Comparison of ENCODE assay signal across 11 cellular contexts in genomic region chr4:95348418-95348817, GRCh38.
"Had no signal": no experiment of that assay in that cellular context is flagged by ENCODE, and none has a peak within 500 bp of the region (broad histone marks: within the 10 kb centered on the region; RNA-seq: fewer than 3 reads in every experiment).

No MANE protein-coding gene starts in this region.

- FAIRE-seq: H1, H54 had no signal

- H3K4me3 ChIP-seq: GM23248, GM23338, HAP-1 had no signal

- H2AFZ ChIP-seq: GM23248, GM23338 had no signal

- H3K27ac Mint-ChIP-seq: GM23338, H9, HFFc6 had no signal

- H3K4me2 ChIP-seq: GM23338 had no signal

- H3K9me3 ChIP-seq: HAP-1 had no signal

- H3K27ac ChIP-seq: GM23248 had no signal

- H3K4me3 Mint-ChIP-seq: GM23338, H9, HFFc6 had no signal

- H3K36me3 ChIP-seq: HAP-1 had no signal

- H3K9ac ChIP-seq: GM23248 had no signal

- DNase-seq: GM23248, GOT3, H7, H9, HCEC 1CT, HFFc6 had no signal

- ATAC-seq: GM23338, HCT116 had no signal

- H3K4me1 ChIP-seq: HAP-1 had no signal
